10 cellular contexts compared by ENCODE assay signal in the genomic region with DNA sequence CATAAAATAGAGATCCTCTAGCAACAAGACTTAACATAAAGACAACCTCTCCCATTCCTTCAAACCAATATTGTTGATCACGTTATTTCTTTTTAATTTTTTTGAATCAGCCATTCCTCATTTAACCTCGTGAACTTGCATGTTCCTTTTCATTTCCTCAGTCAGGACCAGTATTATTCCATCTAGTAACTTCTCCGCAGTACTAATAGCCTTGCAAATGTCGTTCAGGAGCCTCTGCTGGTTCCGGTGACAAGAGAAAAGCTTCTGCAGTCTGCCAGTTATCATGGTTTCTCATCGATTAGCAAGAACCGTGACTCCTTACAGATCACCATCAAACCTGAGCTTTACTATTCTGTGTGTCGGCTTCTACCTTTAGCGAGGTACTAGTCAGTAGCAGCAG. TPM values are rescaled to one million over a fixed set of nuclear protein-coding genes. Genes with fewer than 3 reads are reported as not detected.
DNase-seq lines count a peak whose midpoint lies in the region; ATAC-seq, FAIRE-seq and TF ChIP-seq lines count a peak whose summit lies in the region.
"Had no signal": no experiment of that assay in that cellular context is flagged by ENCODE, and none has a peak within 500 bp of the region (broad histone marks: within the 10 kb centered on the region; RNA-seq: fewer than 3 reads in every experiment).

No MANE protein-coding gene starts in this region.

- no peaks in the 10 kb centered on the region for H3K27me3 ChIP-seq in adrenal gland
- H3K27me3 ChIP-seq in skeletal muscle satellite cell (ENCODE audit: control insufficient read depth, insufficient read depth, low read length) = no peaks in the 10 kb centered on the region
- H3K27me3 ChIP-seq: ascending aorta had no signal

- TF ChIP-seq CTCF in adrenal gland (IDR thresholded peaks at IDR 0.05) (no peak), kidney (IDR thresholded peaks at IDR 0.05; ENCODE audit: borderline replicate concordance, extremely low read depth, insufficient read depth) (no peak)

- peak overlapping the region; percentile 92 for H3K4me2 ChIP-seq in skeletal muscle satellite cell (ENCODE audit: low read length)

- intact Hi-C loops in adrenal gland (cut with DNase I) (no loop called here), kidney (cut with DNase I) (no loop called here)

- H3K4me3 ChIP-seq in adrenal gland = peak overlapping the region in 2 of 4 donors; percentile 4 to 98
- peak overlapping the region; percentile 54 to 90 for H3K4me3 ChIP-seq in kidney (ENCODE audit: low read length in 2 of 2)
- H3K4me3 ChIP-seq in skeletal muscle satellite cell (ENCODE audit: low read length) = peak overlapping the region; percentile 39

- FAIRE-seq in kidney (lab: Jason Lieb, UNC) = no peak

- peaks cover 24 to 60% of the 10 kb centered on the region in 2 donors for H3K4me1 ChIP-seq in adrenal gland (replicated peaks in 1 of 2)
- H3K4me1 ChIP-seq in kidney (ENCODE audit: control insufficient read depth in 1 of 2, insufficient read depth in 1 of 2, low read depth in 1 of 2, low read length in 2 of 2) = peaks cover 6 to 10% of the 10 kb centered on the region in 2 donors
- peaks cover 33% of the 10 kb centered on the region for H3K4me1 ChIP-seq in skeletal muscle satellite cell (ENCODE audit: control insufficient read depth, insufficient read depth, low read length)

- H3K36me3 ChIP-seq in adrenal gland (replicated peaks in 1 of 2) (no peaks in the 10 kb centered on the region), kidney (ENCODE audit: control insufficient read depth in 1 of 2, insufficient read depth in 2 of 2, low read length in 2 of 2) (no peaks in the 10 kb centered on the region), skeletal muscle satellite cell (ENCODE audit: insufficient read depth, low read length) (no peaks in the 10 kb centered on the region)
- H3K36me3 ChIP-seq: ascending aorta had no signal

- no peak for TF ChIP-seq POLR2A in adrenal gland (IDR thresholded peaks at IDR 0.05)

- H3K9ac ChIP-seq in kidney (ENCODE audit: low read length in 2 of 2) = peak overlapping the region in 1 of 2 donors; percentile 64
- no peak overlapping the region for H3K9ac ChIP-seq in skeletal muscle satellite cell (ENCODE audit: low read depth, low read length)

- DNase-seq in HT-29 (ENCODE audit: low spot score) (peak; percentile 38), adrenal gland (no peak), kidney (no peak), NCI-H345 treated with DMSO at 0.1 percent for 48 hours (lab: John Stamatoyannopoulos, UW; ENCODE audit: unreplicated experiment) (no peak), GF-D8 (lab: John Stamatoyannopoulos, UW) (no peak)
- DNase-seq: activated CD4-positive, alpha-beta T cell treated with anti-CD3 and anti-CD28 coated beads, Interleukin-2, amount 10 ng/mL, durations not matched to agents 7 days and 5 days had no signal

- H3K27ac ChIP-seq in adrenal gland (peak overlapping the region in 3 of 5 donors; percentile 91 to 98 (median 95)), kidney (ENCODE audit: low read depth in 2 of 2, low read length in 2 of 2) (peak overlapping the region; percentile 58 to 59)

- H3K9me3 ChIP-seq in adrenal gland (replicated peaks in 1 of 3) (no peaks in the 10 kb centered on the region), kidney (ENCODE audit: control insufficient read depth in 1 of 2, low read length in 2 of 2) (no peaks in the 10 kb centered on the region), skeletal muscle satellite cell (replicated peaks; ENCODE audit: low read length) (no peaks in the 10 kb centered on the region)
- H3K9me3 ChIP-seq: ascending aorta had no signal

- no peak for ATAC-seq in HG02763 (IDR thresholded peaks at IDR 0.05; ENCODE audit: unreplicated experiment)
- ATAC-seq: left lobe of liver had no signal

- 29 to 43% (median 33%) methylated on average over 9 of the region's 9 CpGs for WGBS in adrenal gland, 4 donors

RNA-seq across cellular contexts. Expression of a gene that starts 3.0 kb away (rescaled TPM):
- 163 and 169 TPM in 2 replicates for total RNA-seq in HT-29 (2014; rRNA removed; shearing (Covaris generic))
- total RNA-seq in adrenal gland (1,000 to 10,000 TPM in 1 of 8 donors, 100 to 1,000 TPM in 7; 558 to 1,079 (median 784) TPM), kidney (1,303 TPM)
- polyA plus RNA-seq in adrenal gland (100 to 1,000 TPM; 161 to 708 (median 434) TPM), kidney (ENCODE audit: insufficient read depth, low read depth, low replicate concordance) (472 TPM)
- total RNA-seq in skeletal muscle satellite cell (2012; rRNA removed) = 261 and 279 TPM in 2 replicates
